19 cellular contexts compared by ENCODE assay signal in the genomic region with DNA sequence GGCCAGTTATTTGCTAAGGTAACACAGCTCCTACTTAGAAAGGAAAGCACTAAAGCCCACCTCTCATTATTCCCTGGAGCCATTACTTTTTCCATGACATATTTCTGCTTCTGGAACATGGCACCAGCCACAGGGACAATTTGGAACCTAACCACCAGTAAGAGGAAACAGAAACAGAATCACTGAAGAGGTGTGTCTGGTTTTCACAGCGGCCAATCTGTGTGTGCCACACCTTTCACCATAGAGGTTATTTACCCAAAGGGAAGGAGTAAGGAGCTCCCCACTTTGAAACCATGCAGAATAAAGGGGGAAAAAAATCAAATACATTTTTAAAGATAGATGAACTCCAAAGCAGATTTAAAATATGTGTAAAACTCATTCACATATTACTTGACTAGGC. TPM values are rescaled to one million over a fixed set of nuclear protein-coding genes. Genes with fewer than 3 reads are reported as not detected.
DNase-seq lines count a peak whose midpoint lies in the region; ATAC-seq, FAIRE-seq and TF ChIP-seq lines count a peak whose summit lies in the region.
"Had no signal": no experiment of that assay in that cellular context is flagged by ENCODE, and none has a peak within 500 bp of the region (broad histone marks: within the 10 kb centered on the region; RNA-seq: fewer than 3 reads in every experiment).

No MANE protein-coding gene starts in this region.

- H3K27me3 ChIP-seq in esophagus squamous epithelium (no peaks in the 10 kb centered on the region), muscle layer of colon (ENCODE audit: control insufficient read depth in 1 of 2, insufficient read depth in 2 of 2, low read length in 2 of 2) (no peaks in the 10 kb centered on the region), small intestine (ENCODE audit: control insufficient read depth in 2 of 2, insufficient read depth in 2 of 2, low read length in 2 of 2) (no peaks in the 10 kb centered on the region)
- H3K27me3 ChIP-seq: BE2C had no signal

- H3K27ac ChIP-seq in VCaP (peak overlapping the region; percentile 14; the same call in 1 of the 2 replicates), esophagus squamous epithelium (peak overlapping the region in 3 of 4 donors; percentile 43 to 67 (median 65)), muscle layer of colon (ENCODE audit: low read depth, low read length) (peak overlapping the region; percentile 32), small intestine (ENCODE audit: low read depth in 1 of 2, low read length in 1 of 2) (no peak overlapping the region)
- H3K27ac ChIP-seq: A549, C4-2B had no signal

- H3K36me3 ChIP-seq in esophagus squamous epithelium (no peaks in the 10 kb centered on the region), muscle layer of colon (ENCODE audit: insufficient read depth, low read length) (no peaks in the 10 kb centered on the region), small intestine (ENCODE audit: control insufficient read depth in 2 of 2, insufficient read depth in 2 of 2, low read length in 2 of 2) (no peaks in the 10 kb centered on the region)

- no peaks in the 10 kb centered on the region for H3K4me1 ChIP-seq in esophagus squamous epithelium
- peaks cover 46% of the 10 kb centered on the region for H3K4me1 ChIP-seq in muscle layer of colon (ENCODE audit: insufficient read depth, low read length)
- no peaks in the 10 kb centered on the region for H3K4me1 ChIP-seq in small intestine (ENCODE audit: control insufficient read depth in 2 of 2, insufficient read depth in 1 of 2, low read depth in 1 of 2, low read length in 1 of 2)
- H3K4me1 ChIP-seq: A549, BE2C had no signal

- no peak for ATAC-seq in HG02678 (IDR thresholded peaks at IDR 0.05; ENCODE audit: unreplicated experiment)
- ATAC-seq in HG03460 (IDR thresholded peaks at IDR 0.05; ENCODE audit: unreplicated experiment) = no peak
- ATAC-seq: A549, K562 had no signal

- TF ChIP-seq POLR2A in esophagus squamous epithelium (IDR thresholded peaks at IDR 0.05) = no peak

- FAIRE-seq in small intestine (lab: Jason Lieb, UNC) = no peak
- FAIRE-seq: A549, G401.6, GM12891, K562 had no signal

- intact Hi-C loops in esophagus squamous epithelium (cut with DNase I) = no loop called here

- H3K9ac ChIP-seq in muscle layer of colon (ENCODE audit: low read length) = no peak overlapping the region

- WGBS in esophagus squamous epithelium, 2 donors = 70 to 83% methylated on average over 1 of the region's 1 CpG
- 38 to 77% (median 48%) methylated on average over 1 of the region's 1 CpG for WGBS in small intestine, 3 donors

- H3K4me3 ChIP-seq in esophagus squamous epithelium (no peak overlapping the region), muscle layer of colon (ENCODE audit: low read depth in 1 of 2, low read length in 2 of 2) (no peak overlapping the region), small intestine (ENCODE audit: low read depth in 1 of 2, low read length in 2 of 2) (no peak overlapping the region)
- H3K4me3 ChIP-seq: A549, K562 had no signal

- TF ChIP-seq CTCF in VCaP (conservative IDR thresholded peaks at IDR 0.05) (no peak), esophagus squamous epithelium (IDR thresholded peaks at IDR 0.05) (no peak)

- H3K9me3 ChIP-seq in esophagus squamous epithelium (no peaks in the 10 kb centered on the region), muscle layer of colon (ENCODE audit: low read length) (no peaks in the 10 kb centered on the region), small intestine (ENCODE audit: control insufficient read depth, low read depth) (no peaks in the 10 kb centered on the region)
- H3K9me3 ChIP-seq: A549, BE2C had no signal

- no peak for DNase-seq in esophagus squamous epithelium (lab: John Stamatoyannopoulos, UW)
- peak; percentile 25 for DNase-seq in small intestine
- no peak for DNase-seq in ureter (ENCODE audit: low spot score)
- no peak for DNase-seq in activated CD4-positive, alpha-beta T cell treated with anti-CD3 and anti-CD28 coated beads, Interleukin-2, amount 50 U/mL, for 48 hours
- DNase-seq: BE2C; CD4-positive, alpha-beta memory T cell; DMS153; DMS79 treated with DMSO at 0.1 percent for 48 hours; EL; H9 had no signal

RNA-seq across cellular contexts. Expression of a gene that starts 21.1 kb away (rescaled TPM):
- total RNA-seq in esophagus squamous epithelium = 100 to 1,000 TPM in 1 of 4 donors, 10 to 100 TPM in 2, 1 to 10 TPM in 1; 9.9 to 126 (median 26.7) TPM
- polyA plus RNA-seq in small intestine = 10 to 100 TPM in 1 of 3 donors, 1 to 10 TPM in 2; 1.1 to 13.5 (median 1.6) TPM
- 93.1 TPM for total RNA-seq in ureter

Comparison
In these comparisons a context has a peak if more than half of its experiments do, and no peak if none do; other contexts are left out.
1. H3K27ac ChIP-seq: peak in VCaP (single experiment), esophagus squamous epithelium (3 of 4) and muscle layer of colon (single experiment); none in small intestine (0 of 2).